Comparison of ENCODE assay signal across 28 cellular contexts in genomic region chr12:93853698-93854478, GRCh38.
DNase-seq lines count a peak whose midpoint lies in the region; ATAC-seq, FAIRE-seq and TF ChIP-seq lines count a peak whose summit lies in the region.
"Had no signal": no experiment of that assay in that cellular context is flagged by ENCODE, and none has a peak within 500 bp of the region (broad histone marks: within the 10 kb centered on the region; RNA-seq: fewer than 3 reads in every experiment).

No MANE protein-coding gene starts in this region.

- no peaks in the 10 kb centered on the region for H3K79me2 ChIP-seq in H1 (ENCODE audit: control insufficient read depth in 1 of 2, insufficient read depth in 2 of 2, low read length in 2 of 2)

- peak; percentile 57 for ATAC-seq in aorta (ENCODE audit: low FRiP score)
- ATAC-seq: activated CD8-positive, alpha-beta T cell treated with anti-CD3 and anti-CD28 coated beads for 36 hours; body of pancreas; psoas muscle; upper lobe of right lung had no signal

- H3K36me3 Mint-ChIP-seq in activated CD4-positive, alpha-beta memory T cell treated with anti-CD3 and anti-CD28 coated beads, Interleukin-2, amount 10 ng/mL, durations not matched to agents 7 days and 5 days (ENCODE audit: low read depth): peaks cover 14% of the 10 kb centered on the region
- H3K36me3 Mint-ChIP-seq in activated CD4-positive, alpha-beta memory T cell treated with anti-CD3 and anti-CD28 coated beads for 36 hours: peaks cover 4% of the 10 kb centered on the region

- H3K9ac ChIP-seq in H1 (replicated peaks in 1 of 4; ENCODE audit: extremely low read depth in 1 of 4, low read depth in 3 of 4, low read length in 3 of 4): no peak overlapping the region

- H3K9me3 ChIP-seq in H1 (ENCODE audit: insufficient read depth in 2 of 2, low read depth in 1 of 2, low read length in 1 of 2) (no peaks in the 10 kb centered on the region), aorta (ENCODE audit: control insufficient read depth, low read length) (no peaks in the 10 kb centered on the region)
- H3K9me3 ChIP-seq: body of pancreas, psoas muscle, upper lobe of right lung had no signal

- no peaks in the 10 kb centered on the region for H3K79me1 ChIP-seq in H1 (ENCODE audit: low read depth, low read length)

- H3K14ac ChIP-seq in H1 (ENCODE audit: insufficient read length): no peak overlapping the region

- no peak overlapping the region for H3K4me3 Mint-ChIP-seq in activated CD4-positive, alpha-beta memory T cell treated with anti-CD3 and anti-CD28 coated beads, Interleukin-2, amount 10 ng/mL, durations not matched to agents 7 days and 5 days
- no peak overlapping the region for H3K4me3 Mint-ChIP-seq in activated CD4-positive, alpha-beta memory T cell treated with anti-CD3 and anti-CD28 coated beads for 36 hours
- H3K4me3 Mint-ChIP-seq: activated B cell treated with CpG ODN at 0.5 μM for 24 hours; activated CD8-positive, alpha-beta T cell treated with anti-CD3 and anti-CD28 coated beads for 36 hours had no signal

- CTCF ChIA-PET in activated CD4-positive, alpha-beta memory T cell treated with anti-CD3 and anti-CD28 coated beads, Interleukin-2, amount 10 ng/mL, durations not matched to agents 7 days and 5 days (lab: Charles Lee): interaction anchor here (0.6 to 1.5 kb wide), 3 partner anchors 86 to 388 kb away, joined by 3 to 4 read pairs (median 3); no protein-coding TSS in a partner anchor
- CTCF ChIA-PET in activated CD4-positive, alpha-beta memory T cell treated with anti-CD3 and anti-CD28 coated beads for 36 hours (lab: Charles Lee): interaction anchor here (0.7 kb wide), 1 partner anchor 572 kb away, joined by 3 read pairs; no protein-coding TSS in a partner anchor
- CTCF ChIA-PET in H1 (lab: Charles Lee; ENCODE audit: partially characterized antibody): interaction anchor here (0.8 to 1.2 kb wide), 2 partner anchors 35 to 248 kb away, joined by 3 to 4 read pairs; no protein-coding TSS in a partner anchor

- H3K27me3 Mint-ChIP-seq in activated CD4-positive, alpha-beta memory T cell treated with anti-CD3 and anti-CD28 coated beads, Interleukin-2, amount 10 ng/mL, durations not matched to agents 7 days and 5 days: no peaks in the 10 kb centered on the region
- H3K27me3 Mint-ChIP-seq in activated CD4-positive, alpha-beta memory T cell treated with anti-CD3 and anti-CD28 coated beads for 36 hours: no peaks in the 10 kb centered on the region
- H3K27me3 Mint-ChIP-seq: activated B cell treated with CpG ODN at 0.5 μM for 24 hours; activated CD8-positive, alpha-beta T cell treated with anti-CD3 and anti-CD28 coated beads for 36 hours had no signal

- TF ChIP-seq CTCF in H1 (IDR thresholded peaks at IDR 0.05; ENCODE audit: control extremely low read depth in 1 of 3, insufficient read depth in 1 of 3, low read depth in 1 of 3, low read length in 3 of 3): no peak

- H3K23ac ChIP-seq in H1 (ENCODE audit: insufficient read length): no peak overlapping the region

- peaks cover 3% of the 10 kb centered on the region for H3K9me3 Mint-ChIP-seq in activated CD4-positive, alpha-beta memory T cell treated with anti-CD3 and anti-CD28 coated beads, Interleukin-2, amount 10 ng/mL, durations not matched to agents 7 days and 5 days
- no peaks in the 10 kb centered on the region for H3K9me3 Mint-ChIP-seq in activated CD4-positive, alpha-beta memory T cell treated with anti-CD3 and anti-CD28 coated beads for 36 hours
- H3K9me3 Mint-ChIP-seq: activated B cell treated with CpG ODN at 0.5 μM for 24 hours; activated CD8-positive, alpha-beta T cell treated with anti-CD3 and anti-CD28 coated beads for 36 hours had no signal

- H3K56ac ChIP-seq in H1 (replicated peaks; ENCODE audit: insufficient read length, low read depth, low read length): no peak overlapping the region

- peak overlapping the region; percentile 4; the same call in 1 of the 2 replicates for H4K8ac ChIP-seq in H1 (ENCODE audit: extremely low read depth, insufficient read depth, low read length)

- peak; percentile 46 for DNase-seq in activated CD4-positive, alpha-beta memory T cell treated with anti-CD3 and anti-CD28 coated beads, Interleukin-2, amount 10 ng/mL, durations not matched to agents 7 days and 5 days
- DNase-seq in activated CD4-positive, alpha-beta memory T cell treated with anti-CD3 and anti-CD28 coated beads for 36 hours: no peak
- DNase-seq in MV-4-11 (lab: John Stamatoyannopoulos, UW) (peak; percentile 74), H1 (ENCODE audit: low read depth in 1 of 2, low spot score in 2 of 2) (no peak), aorta (peak in 1 of 2 donors; percentile 61), HUDEP-2 (lab: John Stamatoyannopoulos, UW; ENCODE audit: unreplicated experiment in 76 of 76) (no peak), NCI-H2227 treated with DMSO at 0.1 percent for 48 hours (lab: John Stamatoyannopoulos, UW) (no peak)
- no peak for DNase-seq in activated CD4-positive, CD25-positive, alpha-beta regulatory T cell treated with anti-CD3 and anti-CD28 coated beads, Interleukin-2, amount 50 U/mL, for 72 hours
- DNase-seq: activated B cell treated with CpG ODN at 0.5 μM for 24 hours; activated CD8-positive, alpha-beta T cell treated with anti-CD3 and anti-CD28 coated beads for 36 hours; activated gamma-delta T cell; AML-193; body of pancreas; COR-L47; DMS79; effector CD4-positive, alpha-beta T cell; H7; head of caudate nucleus; KBM-7; mammary epithelial cell; NCI-H1092; NCI-H187 treated with DMSO at 0.1 percent for 48 hours; nucleus accumbens; psoas muscle; Right ventricle myocardium superior; T1000; upper lobe of right lung had no signal

- TF ChIP-seq RAD21 in H1 (IDR thresholded peaks at IDR 0.05 in 1 of 2, conservative IDR thresholded peaks at IDR 0.05 in 1 of 2; ENCODE audit: low read depth in 2 of 2, low read length in 2 of 2): no peak

- no peak overlapping the region for H3K4ac ChIP-seq in H1 (replicated peaks; ENCODE audit: insufficient read length, low read depth, low read length)

- H3K4me1 ChIP-seq in H1 (replicated peaks in 1 of 4; ENCODE audit: control insufficient read depth in 3 of 4, insufficient read depth in 4 of 4, low read length in 3 of 4) (peaks cover 0 to 2% (median under 1%) of the 10 kb centered on the region in 4 experiments; a peak in 2 of 7 replicates), aorta (ENCODE audit: control insufficient read depth in 1 of 2, insufficient read depth in 2 of 2, low read length in 2 of 2) (no peaks in the 10 kb centered on the region)
- H3K4me1 ChIP-seq: body of pancreas, upper lobe of right lung had no signal

- peaks cover 64% of the 10 kb centered on the region for H3K4me1 Mint-ChIP-seq in activated CD4-positive, alpha-beta memory T cell treated with anti-CD3 and anti-CD28 coated beads, Interleukin-2, amount 10 ng/mL, durations not matched to agents 7 days and 5 days
- H3K4me1 Mint-ChIP-seq in activated CD4-positive, alpha-beta memory T cell treated with anti-CD3 and anti-CD28 coated beads for 36 hours (ENCODE audit: low read depth): peaks cover 11% of the 10 kb centered on the region

- no peak for TF ChIP-seq EP300 in H1 (IDR thresholded peaks at IDR 0.05; ENCODE audit: borderline replicate concordance in 1 of 2, low read depth in 2 of 2, low read length in 2 of 2)

- H2BK15ac ChIP-seq in H1 (ENCODE audit: low read length): no peak overlapping the region

- no peak overlapping the region for H2BK5ac ChIP-seq in H1 (ENCODE audit: low read depth, low read length)

- no peak overlapping the region for H3K4me3 ChIP-seq in H1 (ENCODE audit: extremely low read depth in 1 of 4, insufficient read depth in 2 of 4, low read depth in 3 of 4, low read length in 4 of 4)
- no peak overlapping the region for H3K4me3 ChIP-seq in aorta (ENCODE audit: low read length in 2 of 2)
- H3K4me3 ChIP-seq: body of pancreas, psoas muscle, upper lobe of right lung had no signal

- TF ChIP-seq POLR2A in H1 (IDR thresholded peaks at IDR 0.05; ENCODE audit: control extremely low read depth in 1 of 2, low read depth in 2 of 2, low read length in 2 of 2): no peak

- no peak for FAIRE-seq in H1 (lab: Jason Lieb, UNC)
- FAIRE-seq: A204.1 had no signal

- H4K91ac ChIP-seq in H1 (replicated peaks; ENCODE audit: insufficient read length, low read length): no peak overlapping the region

- H3K36me3 ChIP-seq in H1 (ENCODE audit: control insufficient read depth in 2 of 4, insufficient read depth in 4 of 4, low read length in 3 of 4): no peaks in the 10 kb centered on the region
- H3K36me3 ChIP-seq in aorta (ENCODE audit: control insufficient read depth in 1 of 2, insufficient read depth in 2 of 2, low read length in 1 of 2): no peaks in the 10 kb centered on the region
- H3K36me3 ChIP-seq: upper lobe of right lung had no signal

- 90% methylated on average over 17 of the region's 17 CpGs; no CpG with 5 or more reads in 1 of the 2 experiments for WGBS in H1 (ENCODE audit: extremely low coverage in 1 of 2, insufficient coverage in 1 of 2, insufficient read length in 1 of 2, insufficient replicate concordance in 2 of 2, low coverage in 1 of 2, low lambda C conversion rate in 2 of 2, missing lambda C conversion rate in 1 of 2), 2 experiments
- 89 to 91% methylated on average over 17 of the region's 17 CpGs for WGBS in aorta, 2 donors

- no peak overlapping the region for H2BK20ac ChIP-seq in H1 (ENCODE audit: low read length)

- H2AK5ac ChIP-seq in H1 (ENCODE audit: low read depth, low read length): no peak overlapping the region

- H3K27me3 ChIP-seq in H1 (replicated peaks in 1 of 4; ENCODE audit: control insufficient read depth in 3 of 4, extremely low read depth in 1 of 4, insufficient read depth in 3 of 4, low read length in 3 of 4) (no peaks in the 10 kb centered on the region), aorta (ENCODE audit: control insufficient read depth in 1 of 2, insufficient read depth in 2 of 2, low read length in 1 of 2) (no peaks in the 10 kb centered on the region)
- H3K27me3 ChIP-seq: body of pancreas, upper lobe of right lung had no signal

- H3K27ac ChIP-seq in H1 (ENCODE audit: low read depth, low read length) (no peak overlapping the region), aorta (ENCODE audit: low read depth in 1 of 2, low read length in 2 of 2) (no peak overlapping the region)
- H3K27ac ChIP-seq: body of pancreas, psoas muscle, upper lobe of right lung had no signal

- H4K5ac ChIP-seq in H1 (ENCODE audit: insufficient read length, low read depth, low read length): no peak overlapping the region

- POLR2A ChIA-PET in activated CD4-positive, alpha-beta memory T cell treated with anti-CD3 and anti-CD28 coated beads, Interleukin-2, amount 10 ng/mL, durations not matched to agents 7 days and 5 days (lab: Charles Lee): interaction anchor here (0.9 to 1.5 kb wide), 2 partner anchors 68 to 88 kb away, joined by 3 to 4 read pairs; no protein-coding TSS in a partner anchor
- POLR2A ChIA-PET in activated CD4-positive, alpha-beta memory T cell treated with anti-CD3 and anti-CD28 coated beads for 36 hours (lab: Charles Lee): no interaction called here
- POLR2A ChIA-PET in H1 (lab: Charles Lee; ENCODE audit: partially characterized antibody): no interaction called here

- intact Hi-C loops in activated CD4-positive, alpha-beta memory T cell treated with anti-CD3 and anti-CD28 coated beads for 36 hours (cut with micrococcal nuclease): no loop called here
- intact Hi-C loops in aorta (cut with DNase I): no loop called here

- no peaks in the 10 kb centered on the region for H3K23me2 ChIP-seq in H1 (ENCODE audit: low read depth, low read length)

- H2AFZ ChIP-seq in H1 (ENCODE audit: low read length): no peak overlapping the region

- peak overlapping the region; percentile 41 for H3K27ac Mint-ChIP-seq in activated CD4-positive, alpha-beta memory T cell treated with anti-CD3 and anti-CD28 coated beads, Interleukin-2, amount 10 ng/mL, durations not matched to agents 7 days and 5 days
- H3K27ac Mint-ChIP-seq in activated CD4-positive, alpha-beta memory T cell treated with anti-CD3 and anti-CD28 coated beads for 36 hours: no peak overlapping the region
- H3K27ac Mint-ChIP-seq: activated B cell treated with CpG ODN at 0.5 μM for 24 hours; activated CD8-positive, alpha-beta T cell treated with anti-CD3 and anti-CD28 coated beads for 36 hours had no signal

- H3K18ac ChIP-seq in H1 (ENCODE audit: extremely low read depth, low read length): no peak overlapping the region

- no peak overlapping the region for H3K4me2 ChIP-seq in H1 (ENCODE audit: insufficient read depth in 1 of 2, low read depth in 2 of 2, low read length in 2 of 2)

- H4K20me1 ChIP-seq in H1 (replicated peaks in 1 of 2; ENCODE audit: control insufficient read depth in 1 of 2, insufficient read depth in 2 of 2, low read length in 2 of 2): no peaks in the 10 kb centered on the region

- no peak overlapping the region for H2BK120ac ChIP-seq in H1 (replicated peaks; ENCODE audit: low read depth, low read length)

- H2BK12ac ChIP-seq in H1 (ENCODE audit: low read depth, low read length): no peak overlapping the region

Comparison
In these comparisons a context has a peak if more than half of its experiments do, and no peak if none do; other contexts are left out.
1. DNase-seq: peak in activated CD4-positive, alpha-beta memory T cell treated with anti-CD3 and anti-CD28 coated beads, Interleukin-2, amount 10 ng/mL, durations not matched to agents 7 days and 5 days (single experiment) and MV-4-11 (single experiment); none in activated CD4-positive, alpha-beta memory T cell treated with anti-CD3 and anti-CD28 coated beads for 36 hours (single experiment), H1 (0 of 2), activated CD4-positive, CD25-positive, alpha-beta regulatory T cell treated with anti-CD3 and anti-CD28 coated beads, Interleukin-2, amount 50 U/mL, for 72 hours (single experiment), HUDEP-2 (0 of 76) and NCI-H2227 treated with DMSO at 0.1 percent for 48 hours (single experiment).